ENCODE assay signal across 8 cellular contexts in genomic region chr4:5051210-5051691, GRCh38. TPM values are rescaled to one million over a fixed set of nuclear protein-coding genes. Genes with fewer than 3 reads are reported as not detected.
DNase-seq lines count a peak whose midpoint lies in the region; ATAC-seq and TF ChIP-seq lines count a peak whose summit lies in the region.

Gene STK32B (plus strand): TSS chr4:5051480.

- H3K27ac ChIP-seq in tibial artery, result peak within 1 kb of the TSS; percentile 21 to 44

- H3K9me3 Mint-ChIP-seq in T-cell, result peaks cover 0 to 4% (median 0%) of the 10 kb centered on the region in 3 donors

- H3K36me3 ChIP-seq in H7 (replicated peaks; ENCODE audit: control insufficient read depth, insufficient read depth, low read length), result no peaks in the 10 kb centered on the region
- no peaks in the 10 kb centered on the region for H3K36me3 ChIP-seq in mucosa of descending colon (ENCODE audit: low read depth)
- no peaks in the 10 kb centered on the region for H3K36me3 ChIP-seq in tibial artery

- no peaks in the 10 kb centered on the region for H3K36me3 Mint-ChIP-seq in T-cell

- CTCF ChIA-PET in T-cell (lab: Charles Lee), result no interaction called here

- H3K4me3 ChIP-seq in H7 (ENCODE audit: insufficient read depth, low read depth, low read length) (peak within 1 kb of the TSS; percentile 61), epithelial cell of proximal tubule (ENCODE audit: low read depth, low read length) (peak within 1 kb of the TSS; percentile 72), mucosa of descending colon (no peak within 1 kb of the TSS), tibial artery (peak within 1 kb of the TSS; percentile 56 to 63)

- peak within 1 kb of the TSS; percentile 56 to 65 (median 60) for H3K4me3 Mint-ChIP-seq in T-cell

- ATAC-seq in T-cell (replicated peaks in 1 of 4), result peak; percentile 16 to 50 (median 31)
- peak; percentile 73 for ATAC-seq in mucosa of descending colon
- no peak for ATAC-seq in GM21786 (IDR thresholded peaks at IDR 0.05; ENCODE audit: unreplicated experiment)

- DNase-seq in CD1c-positive myeloid dendritic cell (ENCODE audit: extremely low spot score) (peak; percentile 56), H7 (peak; percentile 87), T-cell (no peak), epithelial cell of proximal tubule (ENCODE audit: low read depth) (no peak), mucosa of descending colon (peak; percentile 17 to 63 (median 41)), tibial artery (peak; percentile 62 to 76), NK-92 (lab: John Stamatoyannopoulos, UW; ENCODE audit: unreplicated experiment) (no peak)

- POLR2A ChIA-PET in T-cell (lab: Charles Lee), result no interaction called here

- H3K4me1 Mint-ChIP-seq in T-cell, result peaks cover 11 to 17% (median 15%) of the 10 kb centered on the region in 3 donors

- intact Hi-C loops in mucosa of descending colon (cut with DNase I, micrococcal nuclease), result no loop called here
- intact Hi-C loops in tibial artery (cut with DNase I; ENCODE audit: low total_unique reads), result loop anchor here (10.0 kb wide), 1 partner anchor 764 kb away; no protein-coding TSS in a partner anchor

- H3K4me1 ChIP-seq in mucosa of descending colon (ENCODE audit: low read depth), result no peaks in the 10 kb centered on the region
- peaks cover 0 to 31% (median 20%) of the 10 kb centered on the region in 4 donors for H3K4me1 ChIP-seq in tibial artery

- H3K27ac Mint-ChIP-seq in T-cell, result no peak within 1 kb of the TSS

- H3K27me3 ChIP-seq in H7 (ENCODE audit: control insufficient read depth, insufficient read depth, low read length) (peaks cover 30% of the 10 kb centered on the region), tibial artery (no peaks in the 10 kb centered on the region)

- TF ChIP-seq CTCF in epithelial cell of proximal tubule (conservative IDR thresholded peaks at IDR 0.05; ENCODE audit: low read depth, low read length), result no peak
- TF ChIP-seq CTCF in mucosa of descending colon (IDR thresholded peaks at IDR 0.05), result no peak
- no peak for TF ChIP-seq CTCF in tibial artery (IDR thresholded peaks at IDR 0.05)

- H3K9me3 ChIP-seq in mucosa of descending colon (no peaks in the 10 kb centered on the region), tibial artery (no peaks in the 10 kb centered on the region)

- peaks cover 46 to 59% of the 10 kb centered on the region in 2 donors for H3K27me3 Mint-ChIP-seq in T-cell

RNA-seq across cellular contexts. Expression of gene STK32B, which starts in this region (rescaled TPM):
- 2.4 and 2.8 TPM in 2 replicates for total RNA-seq in H7 (2014; rRNA removed; shearing (Covaris generic))
- total RNA-seq in T-cell (under 1 TPM in 3 of 5 donors, not detected in 2; 0.12 to 0.20 (median 0.15) TPM), epithelial cell of proximal tubule (3.7 and 4.2 TPM in 2 replicates), mucosa of descending colon (1 to 10 TPM in 2 of 3 donors, under 1 TPM in 1; 0.67 to 2.2 (median 1.1) TPM)

Comparison
In these comparisons a context has a peak if more than half of its experiments do, and no peak if none do; other contexts are left out.
1. Peak in ATAC-seq in T-cell; RNA of the gene not detected or under 1 TPM.
2. DNase-seq: peak in CD1c-positive myeloid dendritic cell (single experiment), H7 (single experiment), mucosa of descending colon (3 of 3) and tibial artery (2 of 2); none in T-cell (0 of 34), epithelial cell of proximal tubule (single experiment) and NK-92 (single experiment).